29 cellular contexts compared by ENCODE assay signal in genomic region chr20:32141465-32141980, GRCh38.
"Had no signal": no experiment of that assay in that cellular context is flagged by ENCODE, and none has a peak within 500 bp of the region (broad histone marks: within the 10 kb centered on the region; RNA-seq: fewer than 3 reads in every experiment).

No MANE protein-coding gene starts in this region.

- ATAC-seq: activated CD4-positive, alpha-beta T cell treated with anti-CD3 and anti-CD28 coated beads for 36 hours; activated naive CD8-positive, alpha-beta T cell treated with anti-CD3 and anti-CD28 coated beads, Interleukin-2, amount 50 U/mL, for 24 hours; activated T-cell treated with anti-CD3 and anti-CD28 coated beads, Interleukin-2, amount 50 U/mL, for 72 hours; gastrocnemius medialis; mucosa of descending colon; natural killer cell treated with Interleukin-12 subunit alpha and Interleukin-12 subunit beta and Interleukin-15 and Interleukin-18, amount 100 ng/mL, for 72 hours; pancreas; psoas muscle; stimulated activated naive CD8-positive, alpha-beta T cell treated with anti-CD3 and anti-CD28 coated beads, Interleukin-15, Interleukin-2, amounts not matched to agents 100 U/mL and 50 U/mL, for 24 hours; T-cell had no signal

- H3K4me3 ChIP-seq: gastrocnemius medialis, left ventricle myocardium inferior, lung, mucosa of descending colon, pancreas, psoas muscle, testis had no signal

- DNase-seq: activated B cell treated with CpG ODN at 0.5 μM for 24 hours; activated CD4-positive, alpha-beta T cell treated with anti-CD3 and anti-CD28 coated beads for 36 hours; activated effector memory CD4-positive, alpha-beta T cell treated with Interleukin-2 at 50 U/mL for 16 hours; activated naive CD4-positive, alpha-beta T cell treated with anti-CD3 and anti-CD28 coated beads, Interleukin-2, amount 50 U/mL, for 16 hours; activated naive CD8-positive, alpha-beta T cell treated with anti-CD3 and anti-CD28 coated beads, Interleukin-2, amount 50 U/mL, for 24 hours; activated T-cell treated with anti-CD3 and anti-CD28 coated beads for 4 hours; activated T-cell treated with anti-CD3 and anti-CD28 coated beads, Interleukin-2, amount 50 U/mL, for 72 hours; amygdala; dermis blood vessel endothelial cell; effector CD8-positive, alpha-beta T cell; erythroblast; gastrocnemius medialis; glutamatergic neuron; left ventricle myocardium inferior; mesendoderm; mucosa of descending colon; pancreas; psoas muscle; stimulated activated CD4-positive, alpha-beta T cell treated with anti-CD3 and anti-CD28 coated beads, Interleukin-2, amount 100 ng/mL, for 48 hours; stimulated activated naive CD8-positive, alpha-beta T cell treated with anti-CD3 and anti-CD28 coated beads, Interleukin-15, Interleukin-2, amounts not matched to agents 100 U/mL and 50 U/mL, for 24 hours; T-cell; testis; trophoblast cell had no signal

- H3K4me1 ChIP-seq: gastrocnemius medialis, left ventricle myocardium inferior, pancreas, psoas muscle, testis had no signal

- FAIRE-seq: bronchial epithelial cell, colon, islet of Langerhans, pancreas, urothelium cell line had no signal

- H3K27ac ChIP-seq: gastrocnemius medialis, left ventricle myocardium inferior, pancreas, psoas muscle, testis had no signal

- H3K9me3 ChIP-seq: gastrocnemius medialis, left ventricle myocardium inferior, mucosa of descending colon, pancreas, psoas muscle, testis had no signal

- H3K27me3 ChIP-seq: gastrocnemius medialis, pancreas, testis had no signal
